Comparison of ENCODE assay signal across 19 cellular contexts in genomic region chr2:148255929-148256328, GRCh38.
"Had no signal": no experiment of that assay in that cellular context is flagged by ENCODE, and none has a peak within 500 bp of the region (broad histone marks: within the 10 kb centered on the region; RNA-seq: fewer than 3 reads in every experiment).

No MANE protein-coding gene starts in this region.

- FAIRE-seq: kidney had no signal

- H3K27ac ChIP-seq: brain microvascular endothelial cell, foreskin keratinocyte, neural progenitor cell, psoas muscle, sigmoid colon, tibial artery, vagina had no signal

- H3K4me2 ChIP-seq: neural progenitor cell had no signal

- H3K27me3 Mint-ChIP-seq: activated CD4-positive, alpha-beta T cell treated with anti-CD3 and anti-CD28 coated beads, Interleukin-2, amount 10 ng/mL, durations not matched to agents 7 days and 5 days; activated naive CD8-positive, alpha-beta T cell treated with anti-CD3 and anti-CD28 coated beads, Interleukin-2, amount 10 ng/mL, durations not matched to agents 7 days and 5 days; naive B cell had no signal

- H3K36me3 ChIP-seq: brain microvascular endothelial cell had no signal

- H3K4me3 ChIP-seq: neural progenitor cell, psoas muscle, sigmoid colon, tibial artery, vagina had no signal

- H2AFZ ChIP-seq: neural progenitor cell had no signal

- H3K9ac ChIP-seq: neural progenitor cell had no signal

- H3K27me3 ChIP-seq: brain microvascular endothelial cell, foreskin keratinocyte, neural progenitor cell, sigmoid colon, tibial artery, vagina had no signal

- DNase-seq: activated CD4-positive, alpha-beta T cell treated with anti-CD3 and anti-CD28 coated beads, Interleukin-2, amount 10 ng/mL, durations not matched to agents 7 days and 5 days; activated naive CD8-positive, alpha-beta T cell treated with anti-CD3 and anti-CD28 coated beads, Interleukin-2, amount 10 ng/mL, durations not matched to agents 7 days and 5 days; brain microvascular endothelial cell; cerebellar nuclear complex; effector CD8-positive, alpha-beta T cell; glutamatergic neuron; hypothalamus; left ventricle myocardium superior; naive B cell; psoas muscle; sigmoid colon; stimulated activated CD4-positive, alpha-beta T cell treated with anti-CD3 and anti-CD28 coated beads, Interleukin-12 subunit alpha, Interleukin-12 subunit beta, amount 100 ng/mL, for 4 hours; stimulated activated CD4-positive, alpha-beta T cell treated with anti-CD3 and anti-CD28 coated beads, Interleukin-2, amount 100 ng/mL, for 24 hours; tibial artery had no signal

- H3K4me1 ChIP-seq: foreskin keratinocyte, neural progenitor cell, psoas muscle, sigmoid colon, tibial artery, vagina had no signal

- H3K27ac Mint-ChIP-seq: activated CD4-positive, alpha-beta T cell treated with anti-CD3 and anti-CD28 coated beads, Interleukin-2, amount 10 ng/mL, durations not matched to agents 7 days and 5 days; activated naive CD8-positive, alpha-beta T cell treated with anti-CD3 and anti-CD28 coated beads, Interleukin-2, amount 10 ng/mL, durations not matched to agents 7 days and 5 days; naive B cell; neural progenitor cell; stimulated activated effector memory CD8-positive, alpha-beta T cell treated with anti-CD3 and anti-CD28 coated beads, Interleukin-12 subunit alpha, Interleukin-12 subunit beta, amount 100 ng/mL, for 72 hours had no signal

- H3K36me3 Mint-ChIP-seq: stimulated activated effector memory CD8-positive, alpha-beta T cell treated with anti-CD3 and anti-CD28 coated beads, Interleukin-12 subunit alpha, Interleukin-12 subunit beta, amount 100 ng/mL, for 72 hours had no signal

- H3K4me1 Mint-ChIP-seq: activated CD4-positive, alpha-beta T cell treated with anti-CD3 and anti-CD28 coated beads, Interleukin-2, amount 10 ng/mL, durations not matched to agents 7 days and 5 days; activated naive CD8-positive, alpha-beta T cell treated with anti-CD3 and anti-CD28 coated beads, Interleukin-2, amount 10 ng/mL, durations not matched to agents 7 days and 5 days; naive B cell; neural progenitor cell; stimulated activated effector memory CD8-positive, alpha-beta T cell treated with anti-CD3 and anti-CD28 coated beads, Interleukin-12 subunit alpha, Interleukin-12 subunit beta, amount 100 ng/mL, for 72 hours had no signal

- H3K9me3 ChIP-seq: vagina had no signal

- H3K4me3 Mint-ChIP-seq: activated CD4-positive, alpha-beta T cell treated with anti-CD3 and anti-CD28 coated beads, Interleukin-2, amount 10 ng/mL, durations not matched to agents 7 days and 5 days; activated naive CD8-positive, alpha-beta T cell treated with anti-CD3 and anti-CD28 coated beads, Interleukin-2, amount 10 ng/mL, durations not matched to agents 7 days and 5 days; naive B cell; neural progenitor cell; stimulated activated effector memory CD8-positive, alpha-beta T cell treated with anti-CD3 and anti-CD28 coated beads, Interleukin-12 subunit alpha, Interleukin-12 subunit beta, amount 100 ng/mL, for 72 hours had no signal
